In genomic region chr19:14127929-14128509, GRCh38 we compare ENCODE assay signal across 14 cellular contexts. TPM values are rescaled to one million over a fixed set of nuclear protein-coding genes. Genes with fewer than 3 reads are reported as not detected.
A peak's percentile ranks its signal among the peaks of the same experiment; 100 is the strongest.
DNase-seq lines count a peak whose midpoint lies in the region; ATAC-seq and TF ChIP-seq lines count a peak whose summit lies in the region.
"Had no signal": no experiment of that assay in that cellular context is flagged by ENCODE, and none has a peak within 500 bp of the region (broad histone marks: within the 10 kb centered on the region; RNA-seq: fewer than 3 reads in every experiment).

No MANE protein-coding gene starts in this region.

- H3K4me1 Mint-ChIP-seq in natural killer cell: no peaks in the 10 kb centered on the region
- H3K4me1 Mint-ChIP-seq in WTC11: no peaks in the 10 kb centered on the region

- peak overlapping the region in 6 of 10 experiments; percentile 15 to 53 (median 36); a peak in 8 of 20 replicates for H3K4me3 ChIP-seq in BLaER1 treated with 17β-estradiol and CSF1 and Interleukin-3, amounts not matched to agents 10 nM and 100 nM
- H3K4me3 ChIP-seq in gastroesophageal sphincter (no peak overlapping the region), ovary (no peak overlapping the region)

- DNase-seq in MV-4-11 (lab: John Stamatoyannopoulos, UW) (peak; percentile 81), natural killer cell (no peak), epidermal melanocyte (ENCODE audit: insufficient read length, low spot score) (no peak), ovary (no peak), WTC11 (ENCODE audit: low spot score) (no peak), NCI-H2081 treated with DMSO at 0.1 percent for 48 hours (lab: John Stamatoyannopoulos, UW) (no peak)
- DNase-seq: activated CD4-positive, alpha-beta memory T cell treated with anti-CD3 and anti-CD28 coated beads, Interleukin-2, amount 10 ng/mL, durations not matched to agents 7 days and 5 days; activated effector memory CD4-positive, alpha-beta T cell treated with anti-CD3 and anti-CD28 coated beads, Interleukin-2, amount 50 U/mL, for 16 hours; DMS 273 treated with DMSO at 0.1 percent for 48 hours; naive thymus-derived CD8-positive, alpha-beta T cell; stimulated activated CD4-positive, alpha-beta T cell treated with anti-CD3 and anti-CD28 coated beads, Interleukin-12 subunit alpha, Interleukin-12 subunit beta, amount 100 ng/mL, for 4 hours had no signal

- H3K27ac ChIP-seq in BLaER1 treated with 17β-estradiol and CSF1 and Interleukin-3, amounts not matched to agents 10 nM and 100 nM: peak overlapping the region; percentile 52 to 87 (median 79)
- H3K27ac ChIP-seq in gastroesophageal sphincter (peak overlapping the region in 1 of 4 donors; percentile 24), ovary (no peak overlapping the region)

- TF ChIP-seq EP300 in gastroesophageal sphincter (IDR thresholded peaks at IDR 0.05) (no peak), ovary (IDR thresholded peaks at IDR 0.05) (no peak)

- H3K4me3 Mint-ChIP-seq in natural killer cell (no peak overlapping the region), WTC11 (no peak overlapping the region)
- H3K4me3 Mint-ChIP-seq: activated CD4-positive, alpha-beta memory T cell treated with anti-CD3 and anti-CD28 coated beads, Interleukin-2, amount 10 ng/mL, durations not matched to agents 7 days and 5 days; naive thymus-derived CD8-positive, alpha-beta T cell; type B pancreatic cell had no signal

- no peaks in the 10 kb centered on the region for H3K9me3 ChIP-seq in BLaER1 treated with 17β-estradiol and CSF1 and Interleukin-3, amounts not matched to agents 10 nM and 100 nM (replicated peaks in 1 of 11)
- H3K9me3 ChIP-seq in gastroesophageal sphincter: no peaks in the 10 kb centered on the region
- H3K9me3 ChIP-seq in ovary: no peaks in the 10 kb centered on the region

- ATAC-seq in gastroesophageal sphincter (peak; percentile 61), natural killer cell (peak in 2 of 3 donors; percentile 12 to 32), WTC11 (no peak)
- ATAC-seq: naive thymus-derived CD8-positive, alpha-beta T cell had no signal

- H3K4me2 ChIP-seq in BLaER1 treated with 17β-estradiol and CSF1 and Interleukin-3, amounts not matched to agents 10 nM and 100 nM: peak overlapping the region; percentile 3 to 99 (median 88); a peak in 20 of 22 replicates

- peak overlapping the region; percentile 13 to 77 (median 67); a peak in 19 of 22 replicates for H3K9ac ChIP-seq in BLaER1 treated with 17β-estradiol and CSF1 and Interleukin-3, amounts not matched to agents 10 nM and 100 nM

- TF ChIP-seq CTCF in gastroesophageal sphincter (IDR thresholded peaks at IDR 0.05): no peak
- no peak for TF ChIP-seq CTCF in natural killer cell (IDR thresholded peaks at IDR 0.05)
- TF ChIP-seq CTCF in ovary (IDR thresholded peaks at IDR 0.05): no peak
- TF ChIP-seq CTCF in WTC11 (IDR thresholded peaks at IDR 0.05): no peak

- H3K27me3 Mint-ChIP-seq in natural killer cell (ENCODE audit: low read depth in 2 of 2): no peaks in the 10 kb centered on the region
- H3K27me3 Mint-ChIP-seq in WTC11 (ENCODE audit: low read depth): peaks cover 11% of the 10 kb centered on the region; the same call in 1 of the 2 replicates
- H3K27me3 Mint-ChIP-seq: activated CD4-positive, alpha-beta memory T cell treated with anti-CD3 and anti-CD28 coated beads, Interleukin-2, amount 10 ng/mL, durations not matched to agents 7 days and 5 days; naive thymus-derived CD8-positive, alpha-beta T cell; type B pancreatic cell had no signal

- H3K36me3 Mint-ChIP-seq in natural killer cell (no peaks in the 10 kb centered on the region), WTC11 (peaks cover 39% of the 10 kb centered on the region)
- H3K36me3 Mint-ChIP-seq: naive thymus-derived CD8-positive, alpha-beta T cell had no signal

- TF ChIP-seq POLR2A in gastroesophageal sphincter (IDR thresholded peaks at IDR 0.05): no peak
- TF ChIP-seq POLR2A in ovary (IDR thresholded peaks at IDR 0.05): no peak

- intact Hi-C loops in natural killer cell (cut with micrococcal nuclease): no loop called here
- intact Hi-C loops in ovary (cut with DNase I): no loop called here

- H4K20me1 ChIP-seq in BLaER1 treated with 17β-estradiol and CSF1 and Interleukin-3, amounts not matched to agents 10 nM and 100 nM: peaks cover 0 to 9% (median 0%) of the 10 kb centered on the region in 11 experiments; a peak in 2 of 22 replicates

- POLR2A ChIA-PET in WTC11 (lab: Charles Lee): interaction anchor here (0.7 kb wide), 1 partner anchor 175 kb away, joined by 3 read pairs; no protein-coding TSS in a partner anchor

- CTCF ChIA-PET in WTC11 (lab: Charles Lee): interaction anchor here (1.6 kb wide), 1 partner anchor 9 kb away, joined by 3 read pairs; the partner anchor contains the start of gene ASF1B

- H3K4me1 ChIP-seq in BLaER1 treated with 17β-estradiol and CSF1 and Interleukin-3, amounts not matched to agents 10 nM and 100 nM: peaks cover 18 to 75% (median 64%) of the 10 kb centered on the region in 10 experiments; a peak in 19 of 20 replicates
- H3K4me1 ChIP-seq in gastroesophageal sphincter: no peaks in the 10 kb centered on the region
- H3K4me1 ChIP-seq in ovary (ENCODE audit: insufficient read depth): peaks cover 3% of the 10 kb centered on the region

- 67 to 100% methylated on average over 1 to 3 of the region's 4 CpGs for WGBS in gastroesophageal sphincter (ENCODE audit: low coverage in 1 of 2), 2 donors
- whole genome bisulfite sequencing in ovary, 3 donors: 56 to 78% (median 68%) methylated on average over 4 of the region's 4 CpGs

- H3K36me3 ChIP-seq in BLaER1 treated with 17β-estradiol and CSF1 and Interleukin-3, amounts not matched to agents 10 nM and 100 nM: peaks cover 0 to 99% (median 84%) of the 10 kb centered on the region in 11 experiments; a peak in 19 of 22 replicates
- no peaks in the 10 kb centered on the region for H3K36me3 ChIP-seq in gastroesophageal sphincter
- no peaks in the 10 kb centered on the region for H3K36me3 ChIP-seq in ovary

- H3K27ac Mint-ChIP-seq in natural killer cell (no peak overlapping the region), WTC11 (no peak overlapping the region)
- H3K27ac Mint-ChIP-seq: activated CD4-positive, alpha-beta memory T cell treated with anti-CD3 and anti-CD28 coated beads, Interleukin-2, amount 10 ng/mL, durations not matched to agents 7 days and 5 days; naive thymus-derived CD8-positive, alpha-beta T cell; type B pancreatic cell had no signal

- no peaks in the 10 kb centered on the region for H3K27me3 ChIP-seq in BLaER1 treated with 17β-estradiol and CSF1 and Interleukin-3, amounts not matched to agents 10 nM and 100 nM
- no peaks in the 10 kb centered on the region for H3K27me3 ChIP-seq in gastroesophageal sphincter
- no peaks in the 10 kb centered on the region for H3K27me3 ChIP-seq in ovary

- H3K9me3 Mint-ChIP-seq in natural killer cell (no peaks in the 10 kb centered on the region), WTC11 (no peaks in the 10 kb centered on the region)
- H3K9me3 Mint-ChIP-seq: activated CD4-positive, alpha-beta memory T cell treated with anti-CD3 and anti-CD28 coated beads, Interleukin-2, amount 10 ng/mL, durations not matched to agents 7 days and 5 days; naive thymus-derived CD8-positive, alpha-beta T cell; type B pancreatic cell had no signal

TF ChIP-seq in WTC11, 78 proteins besides CTCF, POLR2A, EP300 and RAD21:
- TF ChIP-seq ZSCAN18 (CRISPR knock-in tag; IDR thresholded peaks at IDR 0.05) (no peak), RELA (CRISPR knock-in tag; IDR thresholded peaks at IDR 0.05; ENCODE audit: borderline replicate concordance) (no peak), PRRX2 (CRISPR knock-in tag; IDR thresholded peaks at IDR 0.05) (no peak)

RNA-seq across cellular contexts. Expression of gene ASF1B, which starts 8.4 kb away (rescaled TPM):
- total RNA-seq in gastroesophageal sphincter (1 to 10 TPM in 1 of 4 donors, not detected in 3; 1.2 TPM), natural killer cell (1 to 10 TPM; 4.5 to 5.5 (median 4.8) TPM), ovary (1 to 10 TPM in 4 of 7 donors, under 1 TPM in 3; 0.12 to 4.9 (median 1.0) TPM), WTC11 (2021) (37.1 to 40.4 TPM (median 38.4 TPM) in 3 replicates)
- polyA plus RNA-seq in ovary: 1 to 10 TPM in 1 of 2 donors, under 1 TPM in 1; 0.99 to 1.6 TPM

RNA-seq across cellular contexts. Expression of gene PRKACA, which starts 10.5 kb away (rescaled TPM):
- total RNA-seq in gastroesophageal sphincter (100 to 1,000 TPM in 1 of 4 donors, 10 to 100 TPM in 3; 62.3 to 138 (median 76.6) TPM), natural killer cell (10 to 100 TPM; 68.6 to 71.8 (median 69.3) TPM), ovary (100 to 1,000 TPM in 5 of 7 donors, 10 to 100 TPM in 2; 33.3 to 280 (median 201) TPM), WTC11 (2021) (37.8 to 48.0 TPM (median 41.7 TPM) in 3 replicates)
- polyA plus RNA-seq in ovary: 100 to 1,000 TPM; 104 to 207 TPM

RNA-seq across cellular contexts. Expression of gene SAMD1, which starts 37.5 kb away (rescaled TPM):
- total RNA-seq in gastroesophageal sphincter (10 to 100 TPM; 21.9 to 61.3 (median 41.3) TPM), natural killer cell (10 to 100 TPM; 30.8 to 33.0 (median 30.9) TPM), ovary (10 to 100 TPM; 13.6 to 68.3 (median 41.0) TPM), WTC11 (2021) (113 to 131 TPM (median 116 TPM) in 3 replicates)
- 10 to 100 TPM; 10.5 to 23.6 TPM for polyA plus RNA-seq in ovary

RNA-seq across cellular contexts. Expression of gene C19orf67, which starts 42.4 kb away (rescaled TPM):
- total RNA-seq in gastroesophageal sphincter (not detected), natural killer cell (under 1 TPM in 2 of 3 donors, not detected in 1; 0.35 to 0.53 TPM), ovary (not detected), WTC11 (2021) (0.35 to 0.87 TPM (median 0.41 TPM) in 3 replicates)
- under 1 TPM in 1 of 2 donors, not detected in 1; 0.08 TPM for polyA plus RNA-seq in ovary
- polyA plus RNA-seq: naive thymus-derived CD8-positive, alpha-beta T cell had no signal

RNA-seq across cellular contexts. Expression of gene MISP3, which starts 55.4 kb away (rescaled TPM):
- total RNA-seq in gastroesophageal sphincter (1 to 10 TPM; 2.7 to 9.5 (median 5.6) TPM), natural killer cell (1 to 10 TPM; 2.4 to 4.1 (median 2.4) TPM), ovary (10 to 100 TPM in 1 of 7 donors, 1 to 10 TPM in 1, under 1 TPM in 5; 0.28 to 13.9 (median 0.53) TPM), WTC11 (2021) (2.4 to 3.4 TPM (median 3.2 TPM) in 3 replicates)
- 1 to 10 TPM in 1 of 2 donors, under 1 TPM in 1; 0.80 to 1.3 TPM for polyA plus RNA-seq in ovary

Comparison
In these comparisons a context has a peak if more than half of its experiments do, and no peak if none do; other contexts are left out.
1. H3K27ac ChIP-seq: peak in BLaER1 treated with 17β-estradiol and CSF1 and Interleukin-3, amounts not matched to agents 10 nM and 100 nM (11 of 11); none in ovary (0 of 2).
2. H3K4me3 ChIP-seq: peak in BLaER1 treated with 17β-estradiol and CSF1 and Interleukin-3, amounts not matched to agents 10 nM and 100 nM (6 of 10); none in gastroesophageal sphincter (0 of 2) and ovary (single experiment).